21 cellular contexts compared by ENCODE assay signal in the genomic region with DNA sequence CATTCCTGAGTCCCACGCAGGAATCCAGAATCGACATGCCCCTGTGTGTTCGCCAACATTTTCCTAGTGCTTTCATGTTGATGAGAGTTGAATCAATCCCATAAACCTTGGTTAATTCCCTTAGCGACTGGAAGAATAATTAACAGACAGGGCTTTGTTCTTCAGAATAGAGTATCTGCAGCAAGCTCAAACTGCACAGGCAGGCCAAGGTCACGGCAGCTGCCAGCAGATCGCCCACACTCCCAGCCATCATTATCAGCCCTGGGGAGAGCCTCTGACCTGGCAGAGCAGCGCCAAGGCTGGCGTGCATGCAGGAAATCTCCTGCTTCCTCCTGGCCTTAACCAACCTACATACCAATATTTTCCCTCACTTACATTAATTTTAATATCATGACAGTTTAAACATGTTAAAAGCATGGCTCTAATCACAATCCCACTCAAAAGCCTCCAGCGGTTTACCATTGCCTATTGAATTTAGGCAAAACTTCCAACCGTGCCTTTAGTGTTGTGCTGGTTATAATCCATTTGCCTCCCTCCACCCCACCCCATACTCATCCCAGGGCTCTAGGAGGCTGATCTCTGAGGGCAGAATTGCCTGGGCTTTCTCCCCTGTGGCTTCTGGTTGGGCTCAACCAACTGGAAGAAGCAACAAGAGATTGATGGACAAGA. TPM values are rescaled to one million over a fixed set of nuclear protein-coding genes. Genes with fewer than 3 reads are reported as not detected.
DNase-seq lines count a peak whose midpoint lies in the region.
"Had no signal": no experiment of that assay in that cellular context is flagged by ENCODE, and none has a peak within 500 bp of the region (broad histone marks: within the 10 kb centered on the region; RNA-seq: fewer than 3 reads in every experiment).

No MANE protein-coding gene starts in this region.

- H3K4ac ChIP-seq in mesendoderm (ENCODE audit: low read depth, low read length) = no peak overlapping the region

- WGBS in mesendoderm (ENCODE audit: extremely low coverage, insufficient coverage, low lambda C conversion rate) = no CpG with 5 or more reads among the region's 10 CpGs

- no peaks in the 10 kb centered on the region for H3K4me1 ChIP-seq in mesendoderm (ENCODE audit: control insufficient read depth, low read depth, low read length)
- H3K4me1 ChIP-seq: upper lobe of left lung had no signal

- no peak overlapping the region for H3K27ac ChIP-seq in mesendoderm (ENCODE audit: low read depth, low read length)
- H3K27ac ChIP-seq: brain microvascular endothelial cell, coronary artery, KMS-11, upper lobe of left lung, VCaP had no signal

- no peak overlapping the region for H2BK5ac ChIP-seq in mesendoderm (ENCODE audit: low read length)

- H3K36me3 ChIP-seq in mesendoderm (ENCODE audit: control insufficient read depth, insufficient read depth, low read length) = no peaks in the 10 kb centered on the region
- H3K36me3 ChIP-seq: brain microvascular endothelial cell, upper lobe of left lung had no signal

- no peak overlapping the region for H2BK120ac ChIP-seq in mesendoderm (ENCODE audit: low read depth, low read length)

- H3K79me1 ChIP-seq in mesendoderm (ENCODE audit: low read length) = no peaks in the 10 kb centered on the region

- H2BK15ac ChIP-seq in mesendoderm (replicated peaks; ENCODE audit: low read depth) = no peak overlapping the region

- H3K9ac ChIP-seq in mesendoderm (ENCODE audit: low read length) = no peak overlapping the region
- H3K9ac ChIP-seq: KMS-11 had no signal

- no peak overlapping the region for H3K4me2 ChIP-seq in mesendoderm (ENCODE audit: low read length)
- H3K4me2 ChIP-seq: KMS-11 had no signal

- H3K18ac ChIP-seq in mesendoderm (ENCODE audit: low read length) = no peak overlapping the region

- no peaks in the 10 kb centered on the region for H3K79me2 ChIP-seq in mesendoderm (ENCODE audit: control insufficient read depth, insufficient read depth, low read length)

- H2AK5ac ChIP-seq in mesendoderm (ENCODE audit: low read length) = no peak overlapping the region

- no peak overlapping the region for H4K8ac ChIP-seq in mesendoderm (ENCODE audit: low read depth, low read length)

- DNase-seq in NCI-H82 (lab: John Stamatoyannopoulos, UW) (peak; percentile 69), epidermal melanocyte (ENCODE audit: insufficient read length, low spot score) (peak; percentile 69), left kidney (ENCODE audit: low read depth, low spot score) (peak; percentile 18), retina (peak; percentile 70), mesendoderm (no peak), activated gamma-delta T cell (lab: John Stamatoyannopoulos, UW) (no peak), SIG-M5 treated with dmso at 0.1 percent for 504 hours (lab: John Stamatoyannopoulos, UW; ENCODE audit: unreplicated experiment) (no peak)
- DNase-seq: activated CD4-positive, alpha-beta T cell treated with anti-CD3 and anti-CD28 coated beads, Interleukin-2, amount 50 U/mL, for 1 hour; activated CD8-positive, alpha-beta memory T cell treated with anti-CD3 and anti-CD28 coated beads, Interleukin-2, amount 50 U/mL, for 4 hours; activated naive CD8-positive, alpha-beta T cell treated with anti-CD3 and anti-CD28 coated beads, Interleukin-2, amount 50 U/mL, for 24 hours; brain microvascular endothelial cell; H7; hippocampal formation; NCI-H1092 treated with DMSO at 0.1 percent for 48 hours; NCI-H510A treated with DMSO at 0.1 percent for 48 hours; SHP77 treated with DMSO at 0.1 percent for 48 hours; T-helper 17 cell; upper lobe of left lung had no signal

- no peak overlapping the region for H3K56ac ChIP-seq in mesendoderm (ENCODE audit: low read length)

- H4K5ac ChIP-seq in mesendoderm (ENCODE audit: low read length) = no peak overlapping the region

- H3K4me3 ChIP-seq in mesendoderm (ENCODE audit: low read length) = no peak overlapping the region
- H3K4me3 ChIP-seq: coronary artery, upper lobe of left lung had no signal

- no peaks in the 10 kb centered on the region for H3K27me3 ChIP-seq in mesendoderm (ENCODE audit: insufficient read depth, low read length, poor library complexity)
- H3K27me3 ChIP-seq: upper lobe of left lung had no signal

- no peak overlapping the region for H3K23ac ChIP-seq in mesendoderm (ENCODE audit: low read length)

RNA-seq across cellular contexts. Expression of a gene that starts 46.8 kb away (rescaled TPM):
- polyA plus RNA-seq in mesendoderm (2013, experiment 1 of 2) = 76.8 TPM
- polyA plus RNA-seq in mesendoderm (2013, experiment 2 of 2) = 75.2 TPM

Comparison
In these comparisons a context has a peak if more than half of its experiments do, and no peak if none do; other contexts are left out.
1. DNase-seq: peak in NCI-H82 (single experiment), epidermal melanocyte (single experiment), left kidney (single experiment) and retina (single experiment); none in mesendoderm (single experiment), activated gamma-delta T cell (single experiment) and SIG-M5 treated with dmso at 0.1 percent for 504 hours (single experiment).